In genomic region chr5:123809594-123810172, GRCh38 we compare ENCODE assay signal across 10 cellular contexts.
A peak's percentile ranks its signal among the peaks of the same experiment; 100 is the strongest.
DNase-seq lines count a peak whose midpoint lies in the region; ATAC-seq, FAIRE-seq and TF ChIP-seq lines count a peak whose summit lies in the region.
"Had no signal": no experiment of that assay in that cellular context is flagged by ENCODE, and none has a peak within 500 bp of the region (broad histone marks: within the 10 kb centered on the region; RNA-seq: fewer than 3 reads in every experiment).

No MANE protein-coding gene starts in this region.

- peaks cover 0 to 4% (median 0%) of the 10 kb centered on the region in 5 experiments for H3K9me3 Mint-ChIP-seq in brain
- H3K9me3 Mint-ChIP-seq in activated naive CD4-positive, alpha-beta T cell treated with anti-CD3 and anti-CD28 coated beads for 36 hours: no peaks in the 10 kb centered on the region
- H3K9me3 Mint-ChIP-seq: stimulated activated naive CD8-positive, alpha-beta T cell treated with anti-CD3 and anti-CD28 coated beads, Interleukin-15, Interleukin-2, amounts not matched to agents 100 ng/mL and 50 ng/mL, for 24 hours had no signal

- H3K27ac Mint-ChIP-seq in brain: peak overlapping the region; percentile 66 to 97 (median 89)
- H3K27ac Mint-ChIP-seq in activated naive CD4-positive, alpha-beta T cell treated with anti-CD3 and anti-CD28 coated beads for 36 hours: no peak overlapping the region
- H3K27ac Mint-ChIP-seq: stimulated activated naive CD8-positive, alpha-beta T cell treated with anti-CD3 and anti-CD28 coated beads, Interleukin-15, Interleukin-2, amounts not matched to agents 100 ng/mL and 50 ng/mL, for 24 hours had no signal

- H3K27me3 ChIP-seq in pancreas: no peaks in the 10 kb centered on the region
- no peaks in the 10 kb centered on the region for H3K27me3 ChIP-seq in gastroesophageal sphincter
- no peaks in the 10 kb centered on the region for H3K27me3 ChIP-seq in prostate gland (replicated peaks; ENCODE audit: insufficient read depth)

- peaks cover 0 to 4% (median 1%) of the 10 kb centered on the region in 3 donors for H3K4me1 ChIP-seq in pancreas
- H3K4me1 ChIP-seq in gastroesophageal sphincter: peaks cover 6 to 52% (median 24%) of the 10 kb centered on the region in 3 donors
- H3K4me1 ChIP-seq in prostate gland (replicated peaks): no peaks in the 10 kb centered on the region

- CTCF ChIA-PET in HEK293T (lab: Yijun Ruan, JAX): interaction anchor here (0.8 kb wide), 1 partner anchor 67 kb away, joined by 4 read pairs; no protein-coding TSS in a partner anchor
- CTCF ChIA-PET in activated naive CD4-positive, alpha-beta T cell treated with anti-CD3 and anti-CD28 coated beads for 36 hours (lab: Charles Lee): no interaction called here

- no peaks in the 10 kb centered on the region for H3K36me3 Mint-ChIP-seq in brain
- no peaks in the 10 kb centered on the region for H3K36me3 Mint-ChIP-seq in activated naive CD4-positive, alpha-beta T cell treated with anti-CD3 and anti-CD28 coated beads for 36 hours (ENCODE audit: low read depth)

- H3K27ac ChIP-seq in pancreas (peak overlapping the region in 2 of 4 donors; percentile 37 to 57), gastroesophageal sphincter (no peak overlapping the region), prostate gland (no peak overlapping the region)

- H3K36me3 ChIP-seq in pancreas: no peaks in the 10 kb centered on the region
- no peaks in the 10 kb centered on the region for H3K36me3 ChIP-seq in gastroesophageal sphincter
- no peaks in the 10 kb centered on the region for H3K36me3 ChIP-seq in prostate gland

- ATAC-seq in pancreas (peak; percentile 48 to 83 (median 76)), HG03571 (IDR thresholded peaks at IDR 0.05; ENCODE audit: unreplicated experiment) (no peak), gastroesophageal sphincter (no peak)
- ATAC-seq: K562 had no signal

- no peaks in the 10 kb centered on the region for H3K27me3 Mint-ChIP-seq in brain
- H3K27me3 Mint-ChIP-seq in activated naive CD4-positive, alpha-beta T cell treated with anti-CD3 and anti-CD28 coated beads for 36 hours (ENCODE audit: low read depth): no peaks in the 10 kb centered on the region
- H3K27me3 Mint-ChIP-seq: stimulated activated naive CD8-positive, alpha-beta T cell treated with anti-CD3 and anti-CD28 coated beads, Interleukin-15, Interleukin-2, amounts not matched to agents 100 ng/mL and 50 ng/mL, for 24 hours had no signal

- FAIRE-seq in pancreas (lab: Jason Lieb, UNC): no peak
- FAIRE-seq: K562 had no signal

- TF ChIP-seq CTCF in brain (conservative IDR thresholded peaks at IDR 0.05): no peak
- no peak for TF ChIP-seq CTCF in pancreas (IDR thresholded peaks at IDR 0.05)
- no peak for TF ChIP-seq CTCF in gastroesophageal sphincter (IDR thresholded peaks at IDR 0.05)
- TF ChIP-seq CTCF in prostate gland (IDR thresholded peaks at IDR 0.05): no peak

- H3K4me3 ChIP-seq in pancreas: no peak overlapping the region
- H3K4me3 ChIP-seq in gastroesophageal sphincter: no peak overlapping the region
- H3K4me3 ChIP-seq in prostate gland: no peak overlapping the region
- H3K4me3 ChIP-seq: K562 had no signal

- peaks cover 92% of the 10 kb centered on the region for H3K4me1 Mint-ChIP-seq in brain
- no peaks in the 10 kb centered on the region for H3K4me1 Mint-ChIP-seq in activated naive CD4-positive, alpha-beta T cell treated with anti-CD3 and anti-CD28 coated beads for 36 hours (ENCODE audit: low read depth)

- TF ChIP-seq POLR2A in gastroesophageal sphincter (IDR thresholded peaks at IDR 0.05) (no peak), prostate gland (IDR thresholded peaks at IDR 0.05) (no peak)

- TF ChIP-seq EP300 in gastroesophageal sphincter (IDR thresholded peaks at IDR 0.05): no peak

- H3K9me3 ChIP-seq in pancreas (no peaks in the 10 kb centered on the region), gastroesophageal sphincter (no peaks in the 10 kb centered on the region), prostate gland (no peaks in the 10 kb centered on the region)

- 42 to 43% methylated on average over 7 of the region's 7 CpGs for WGBS in pancreas, 2 donors
- 31 to 63% methylated on average over 6 to 7 of the region's 7 CpGs for WGBS in gastroesophageal sphincter (ENCODE audit: low coverage in 1 of 2), 2 donors
- WGBS in prostate gland: 36% methylated on average over 7 of the region's 7 CpGs

- DNase-seq in HEK293T (ENCODE audit: extremely low spot score): peak; percentile 21
- peak; percentile 96 for DNase-seq in NCI-H2171 treated with DMSO at 0.1 percent for 48 hours (lab: John Stamatoyannopoulos, UW)
- DNase-seq in pancreas: peak in 2 of 6 donors; percentile 15 to 20
- no peak for DNase-seq in activated naive CD4-positive, alpha-beta T cell treated with anti-CD3 and anti-CD28 coated beads for 36 hours
- no peak for DNase-seq in prostate gland (ENCODE audit: low spot score)

- intact Hi-C loops in pancreas (cut with DNase I) (no loop called here), prostate gland (cut with DNase I) (no loop called here)
- intact Hi-C loops in activated naive CD4-positive, alpha-beta T cell treated with anti-CD3 and anti-CD28 coated beads for 36 hours (cut with micrococcal nuclease): no loop called here

- POLR2A ChIA-PET in HEK293T (lab: Yijun Ruan, JAX): no interaction called here

- H3K4me3 Mint-ChIP-seq in brain: peak overlapping the region; percentile 10 to 69 (median 62)
- no peak overlapping the region for H3K4me3 Mint-ChIP-seq in activated naive CD4-positive, alpha-beta T cell treated with anti-CD3 and anti-CD28 coated beads for 36 hours
- H3K4me3 Mint-ChIP-seq: stimulated activated naive CD8-positive, alpha-beta T cell treated with anti-CD3 and anti-CD28 coated beads, Interleukin-15, Interleukin-2, amounts not matched to agents 100 ng/mL and 50 ng/mL, for 24 hours had no signal

TF ChIP-seq in HEK293T, 16 proteins besides CTCF, POLR2A, EP300 and RAD21:
- peak; percentile 73; the same call in 1 of the 2 replicates for TF ChIP-seq CTBP1 (IDR thresholded peaks at IDR 0.05; ENCODE audit: borderline replicate concordance)
- no peak for TF ChIP-seq ELF4 (IDR thresholded peaks at IDR 0.05)
- peak; percentile 96 for TF ChIP-seq PKNOX1 (IDR thresholded peaks at IDR 0.05)

Comparison
In these comparisons a context has a peak if more than half of its experiments do, and no peak if none do; other contexts are left out.
1. DNase-seq: peak in HEK293T (single experiment) and NCI-H2171 treated with DMSO at 0.1 percent for 48 hours (single experiment); none in activated naive CD4-positive, alpha-beta T cell treated with anti-CD3 and anti-CD28 coated beads for 36 hours (single experiment) and prostate gland (single experiment).
2. ATAC-seq: peak in pancreas (4 of 4); none in HG03571 (single experiment) and gastroesophageal sphincter (single experiment).